In genomic region chr14:32183151-32184048, GRCh38 we compare ENCODE assay signal across 26 cellular contexts. TPM values are rescaled to one million over a fixed set of nuclear protein-coding genes. Genes with fewer than 3 reads are reported as not detected.
"Had no signal": no experiment of that assay in that cellular context is flagged by ENCODE, and none has a peak within 500 bp of the region (broad histone marks: within the 10 kb centered on the region; RNA-seq: fewer than 3 reads in every experiment).

No MANE protein-coding gene starts in this region.

- DNase-seq: activated CD4-positive, alpha-beta T cell treated with anti-CD3 and anti-CD28 coated beads, Interleukin-2, amount 10 ng/mL, durations not matched to agents 7 days and 5 days; activated CD8-positive, alpha-beta T cell treated with anti-CD3 and anti-CD28 coated beads, Interleukin-2, amount 10 ng/mL, durations not matched to agents 7 days and 5 days; activated naive CD4-positive, alpha-beta T cell; adrenal gland; islet precursor cell; naive thymus-derived CD4-positive, alpha-beta T cell; occipital lobe; sigmoid colon; stimulated activated CD4-positive, alpha-beta T cell treated with anti-CD3 and anti-CD28 coated beads, Interleukin-15, amount 100 ng/mL, for 24 hours; stimulated activated CD4-positive, alpha-beta T cell treated with anti-CD3 and anti-CD28 coated beads, Interleukin-2, amount 100 ng/mL, for 48 hours; stimulated activated CD8-positive, alpha-beta memory T cell treated with anti-CD3 and anti-CD28 coated beads, Interleukin-4, amount 100 ng/mL, for 48 hours; stimulated activated naive B cell treated with anti-CD40 and anti-IgM and Interleukin-4, amounts not matched to agents 10 μg/mL and 1 μg/mL and 100 μg/mL, for 72 hours; T-helper 1 cell; testis had no signal

- H3K27ac ChIP-seq: adrenal gland, breast epithelium, coronary artery, esophagus muscularis mucosa, sigmoid colon, testis had no signal

- H3K27ac Mint-ChIP-seq: activated CD4-positive, alpha-beta T cell treated with anti-CD3 and anti-CD28 coated beads, Interleukin-2, amount 10 ng/mL, durations not matched to agents 7 days and 5 days; activated CD8-positive, alpha-beta T cell treated with anti-CD3 and anti-CD28 coated beads, Interleukin-2, amount 10 ng/mL, durations not matched to agents 7 days and 5 days; activated naive CD8-positive, alpha-beta T cell; activated T-helper 17 cell treated with anti-CD3 and anti-CD28 coated beads, Interleukin-2, amount 50 U/mL, for 72 hours; naive thymus-derived CD4-positive, alpha-beta T cell; stimulated activated naive B cell treated with anti-CD40 and anti-IgM and Interleukin-4, amounts not matched to agents 10 μg/mL and 1 μg/mL and 100 μg/mL, for 72 hours; type B pancreatic cell had no signal

- H3K36me3 ChIP-seq: adrenal gland, breast epithelium, esophagus muscularis mucosa, sigmoid colon had no signal

- H3K4me3 Mint-ChIP-seq: activated CD4-positive, alpha-beta T cell treated with anti-CD3 and anti-CD28 coated beads, Interleukin-2, amount 10 ng/mL, durations not matched to agents 7 days and 5 days; activated CD8-positive, alpha-beta T cell treated with anti-CD3 and anti-CD28 coated beads, Interleukin-2, amount 10 ng/mL, durations not matched to agents 7 days and 5 days; activated naive CD8-positive, alpha-beta T cell; activated T-helper 17 cell treated with anti-CD3 and anti-CD28 coated beads, Interleukin-2, amount 50 U/mL, for 72 hours; naive thymus-derived CD4-positive, alpha-beta T cell; neural crest cell; stimulated activated naive B cell treated with anti-CD40 and anti-IgM and Interleukin-4, amounts not matched to agents 10 μg/mL and 1 μg/mL and 100 μg/mL, for 72 hours; type B pancreatic cell had no signal

- H3K27me3 Mint-ChIP-seq: type B pancreatic cell had no signal

- H3K9me3 ChIP-seq: adrenal gland, sigmoid colon, testis had no signal

- H3K27me3 ChIP-seq: adrenal gland, breast epithelium, esophagus muscularis mucosa, sigmoid colon, testis had no signal

- H3K4me1 Mint-ChIP-seq: neural crest cell had no signal

- ATAC-seq: activated CD8-positive, alpha-beta T cell treated with anti-CD3 and anti-CD28 coated beads, Interleukin-2, amount 10 ng/mL, durations not matched to agents 7 days and 5 days; activated T-helper 17 cell treated with anti-CD3 and anti-CD28 coated beads, Interleukin-2, amount 50 U/mL, for 72 hours; left lobe of liver; naive thymus-derived CD4-positive, alpha-beta T cell; stimulated activated naive B cell treated with anti-CD40 and anti-IgM and Interleukin-4, amounts not matched to agents 10 μg/mL and 1 μg/mL and 100 μg/mL, for 72 hours had no signal

- H3K4me1 ChIP-seq: adrenal gland, breast epithelium, sigmoid colon, testis had no signal

- H3K4me2 ChIP-seq: smooth muscle cell had no signal

- H3K36me3 Mint-ChIP-seq: type B pancreatic cell had no signal

- H3K4me3 ChIP-seq: adrenal gland, breast epithelium, coronary artery, esophagus muscularis mucosa, lung, sigmoid colon, smooth muscle cell, testis had no signal

RNA-seq across cellular contexts. Expression of gene RNU6-7, which starts 18.4 kb away (rescaled TPM):
- total RNA-seq: activated CD4-positive, alpha-beta T cell treated with anti-CD3 and anti-CD28 coated beads, Interleukin-2, amount 10 ng/mL, durations not matched to agents 7 days and 5 days; activated CD8-positive, alpha-beta T cell treated with anti-CD3 and anti-CD28 coated beads, Interleukin-2, amount 10 ng/mL, durations not matched to agents 7 days and 5 days; activated T-helper 17 cell treated with anti-CD3 and anti-CD28 coated beads, Interleukin-2, amount 50 U/mL, for 72 hours; adrenal gland; astrocyte; breast epithelium; esophagus muscularis mucosa; frontal cortex; left lobe of liver; lung; naive thymus-derived CD4-positive, alpha-beta T cell; neural crest cell; occipital lobe; sigmoid colon; smooth muscle cell; testis had no signal
- polyA plus RNA-seq: adrenal gland; lung; naive thymus-derived CD4-positive, alpha-beta T cell; sigmoid colon; smooth muscle cell had no signal

RNA-seq across cellular contexts. Expression of gene RNU6-8, which starts 19.7 kb away (rescaled TPM):
- total RNA-seq: activated CD4-positive, alpha-beta T cell treated with anti-CD3 and anti-CD28 coated beads, Interleukin-2, amount 10 ng/mL, durations not matched to agents 7 days and 5 days; activated CD8-positive, alpha-beta T cell treated with anti-CD3 and anti-CD28 coated beads, Interleukin-2, amount 10 ng/mL, durations not matched to agents 7 days and 5 days; activated T-helper 17 cell treated with anti-CD3 and anti-CD28 coated beads, Interleukin-2, amount 50 U/mL, for 72 hours; adrenal gland; astrocyte; breast epithelium; esophagus muscularis mucosa; frontal cortex; left lobe of liver; lung; naive thymus-derived CD4-positive, alpha-beta T cell; neural crest cell; occipital lobe; sigmoid colon; smooth muscle cell; testis had no signal
- polyA plus RNA-seq: adrenal gland; lung; naive thymus-derived CD4-positive, alpha-beta T cell; sigmoid colon; smooth muscle cell had no signal
